In genomic region chrX:102765217-102765616, GRCh38 we compare ENCODE assay signal across 1 cellular context.
TF ChIP-seq lines count a peak whose summit lies in the region.

No MANE protein-coding gene starts in this region.

TF ChIP-seq in GM23338, 12 proteins besides CTCF, POLR2A, EP300 and RAD21 (continued from another document):
- no peak for TF ChIP-seq ZNF462 (CRISPR knock-in tag; IDR thresholded peaks at IDR 0.05)
